In genomic region chr1:147238053-147238902, GRCh38 we compare ENCODE assay signal across 1 cellular context.
TF ChIP-seq lines count a peak whose summit lies in the region.

No MANE protein-coding gene starts in this region.

TF ChIP-seq in HepG2, 621 proteins besides CTCF, POLR2A, EP300 and RAD21 (continued from another document):
- TF ChIP-seq AHDC1 (CRISPR knock-in tag; IDR thresholded peaks at IDR 0.05; ENCODE audit: borderline replicate concordance) (peak; percentile 88; the same call in 1 of the 2 replicates), ISL2 (CRISPR knock-in tag; IDR thresholded peaks at IDR 0.05) (peak; percentile 97), HDAC2 (CRISPR knock-in tag; IDR thresholded peaks at IDR 0.05) (peak; percentile 94), ASH2L (IDR thresholded peaks at IDR 0.05; ENCODE audit: insufficient read length, low read depth, low read length) (peak; percentile 59), ZNF782 (CRISPR knock-in tag; IDR thresholded peaks at IDR 0.05; ENCODE audit: borderline replicate concordance) (no peak), NR1H2 (CRISPR knock-in tag; IDR thresholded peaks at IDR 0.05; ENCODE audit: borderline replicate concordance, low read depth) (no peak), ATRX (CRISPR knock-in tag; IDR thresholded peaks at IDR 0.05; ENCODE audit: borderline replicate concordance) (no peak), KMT2B (CRISPR knock-in tag; IDR thresholded peaks at IDR 0.05) (peak; percentile 12; the same call in 1 of the 2 replicates), ZNF574 (CRISPR knock-in tag; IDR thresholded peaks at IDR 0.05) (no peak), RBM39 (IDR thresholded peaks at IDR 0.05; ENCODE audit: low read depth, low read length, poor library complexity, severe bottlenecking) (no peak)
